In genomic region chr14:82537831-82538230, GRCh38 we compare ENCODE assay signal across 15 cellular contexts.
DNase-seq lines count a peak whose midpoint lies in the region; ATAC-seq and TF ChIP-seq lines count a peak whose summit lies in the region.
"Had no signal": no experiment of that assay in that cellular context is flagged by ENCODE, and none has a peak within 500 bp of the region (broad histone marks: within the 10 kb centered on the region; RNA-seq: fewer than 3 reads in every experiment).

No MANE protein-coding gene starts in this region.

- no peak overlapping the region for H3K27ac ChIP-seq in tibial artery
- H3K27ac ChIP-seq: A549, C4-2B had no signal

- no peaks in the 10 kb centered on the region for H3K4me1 ChIP-seq in tibial artery
- H3K4me1 ChIP-seq: A549, BE2C had no signal

- H3K36me3 ChIP-seq in tibial artery: no peaks in the 10 kb centered on the region
- H3K36me3 ChIP-seq: BE2C had no signal

- ATAC-seq in GM18867 (IDR thresholded peaks at IDR 0.05; ENCODE audit: unreplicated experiment) (no peak), HG03025 (IDR thresholded peaks at IDR 0.05; ENCODE audit: low FRiP score, unreplicated experiment) (no peak)
- ATAC-seq: A549; CD8-positive, alpha-beta T cell; HCT116 had no signal

- DNase-seq in HS-5 (ENCODE audit: low read depth) (peak; percentile 13), NCI-H146 (lab: John Stamatoyannopoulos, UW) (peak; percentile 74), astrocyte of the hippocampus (ENCODE audit: low read depth, low spot score) (peak; percentile 48), non-pigmented ciliary epithelial cell (ENCODE audit: low read depth) (peak; percentile 23), COLO668 (lab: John Stamatoyannopoulos, UW; ENCODE audit: unreplicated experiment) (no peak), tibial artery (no peak)
- DNase-seq: BE2C; CD8-positive, alpha-beta T cell; DMS53; GF-D8 had no signal

- no peaks in the 10 kb centered on the region for H3K27me3 ChIP-seq in tibial artery
- H3K27me3 ChIP-seq: BE2C had no signal

- no peaks in the 10 kb centered on the region for H3K9me3 ChIP-seq in tibial artery
- H3K9me3 ChIP-seq: A549, BE2C had no signal

- no peak overlapping the region for H3K4me3 ChIP-seq in tibial artery
- H3K4me3 ChIP-seq: A549 had no signal

- TF ChIP-seq CTCF in tibial artery (IDR thresholded peaks at IDR 0.05): no peak

- intact Hi-C loops in tibial artery (cut with DNase I; ENCODE audit: low total_unique reads): no loop called here

Comparison
In these comparisons a context has a peak if more than half of its experiments do, and no peak if none do; other contexts are left out.
1. DNase-seq: peak in HS-5 (single experiment), NCI-H146 (single experiment), astrocyte of the hippocampus (single experiment) and non-pigmented ciliary epithelial cell (single experiment); none in COLO668 (single experiment) and tibial artery (0 of 2).